ENCODE assay signal across 2 cellular contexts in the genomic region with DNA sequence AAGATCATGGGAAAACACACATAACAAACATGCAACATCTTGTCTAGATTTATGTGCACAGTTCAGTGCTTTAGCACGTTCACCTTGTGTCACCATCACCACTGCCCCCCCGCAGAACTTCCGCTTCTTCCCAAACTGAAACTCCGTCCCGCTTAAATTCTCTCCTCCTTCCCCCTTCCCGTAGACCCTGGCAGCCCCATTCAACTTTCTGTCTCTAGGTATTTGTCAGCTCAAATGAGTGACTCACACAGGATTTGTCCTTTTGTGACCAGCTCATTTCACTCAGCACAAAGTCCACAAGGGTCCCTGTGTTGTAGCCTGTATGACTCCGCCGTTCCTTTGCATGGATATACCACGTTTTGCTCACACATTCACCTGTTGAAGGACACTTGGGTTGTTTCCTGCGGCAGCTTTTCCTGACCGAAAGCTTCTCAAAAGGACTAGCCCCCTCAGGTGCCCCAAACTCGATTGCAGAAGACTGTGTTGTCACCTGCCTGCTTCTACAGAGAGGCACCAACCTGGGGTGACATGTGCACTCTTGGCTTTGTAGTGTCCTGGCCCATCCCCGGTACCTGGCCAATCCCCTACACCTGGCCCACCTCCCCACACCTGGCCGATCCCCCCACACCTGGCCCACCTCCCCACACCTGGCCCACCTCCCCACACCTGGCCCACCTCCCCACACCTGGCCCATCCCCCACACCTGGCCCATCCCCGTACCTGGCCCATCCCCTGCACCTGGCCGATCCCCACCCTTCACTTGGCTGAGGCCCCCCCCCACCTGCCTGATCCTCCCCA.
TF ChIP-seq lines count a peak whose summit lies in the region.

No MANE protein-coding gene starts in this region.

TF ChIP-seq in IMR-90, 13 proteins besides CTCF, POLR2A, EP300 and RAD21:
- TF ChIP-seq MAZ (IDR thresholded peaks at IDR 0.05; ENCODE audit: borderline replicate concordance, low read depth, low read length) (no peak), CEBPB (IDR thresholded peaks at IDR 0.05; ENCODE audit: low read depth, low read length) (no peak), FOS (IDR thresholded peaks at IDR 0.05; ENCODE audit: low read depth, low read length) (no peak), NFE2L2 (IDR thresholded peaks at IDR 0.05; ENCODE audit: low read depth, low read length) (no peak)
- TF ChIP-seq, protein P1, sequence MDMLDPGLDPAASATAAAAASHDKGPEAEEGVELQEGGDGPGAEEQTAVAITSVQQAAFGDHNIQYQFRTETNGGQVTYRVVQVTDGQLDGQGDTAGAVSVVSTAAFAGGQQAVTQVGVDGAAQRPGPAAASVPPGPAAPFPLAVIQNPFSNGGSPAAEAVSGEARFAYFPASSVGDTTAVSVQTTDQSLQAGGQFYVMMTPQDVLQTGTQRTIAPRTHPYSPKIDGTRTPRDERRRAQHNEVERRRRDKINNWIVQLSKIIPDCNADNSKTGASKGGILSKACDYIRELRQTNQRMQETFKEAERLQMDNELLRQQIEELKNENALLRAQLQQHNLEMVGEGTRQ (IDR thresholded peaks at IDR 0.05; ENCODE audit: low read depth, low read length), result no peak

TF ChIP-seq in H1, 55 proteins besides CTCF, POLR2A, EP300 and RAD21:
- TF ChIP-seq RBBP5 (IDR thresholded peaks at IDR 0.05; ENCODE audit: borderline replicate concordance, low read depth, low read length) (no peak), SIX5 (IDR thresholded peaks at IDR 0.05; ENCODE audit: low read depth, low read length) (no peak), RNF2 (IDR thresholded peaks at IDR 0.05; ENCODE audit: borderline replicate concordance, low read depth, low read length, missing control alignments, poor library complexity, severe bottlenecking) (no peak), MAFK (IDR thresholded peaks at IDR 0.05; ENCODE audit: low read depth, low read length) (no peak), YY1 (IDR thresholded peaks at IDR 0.05; ENCODE audit: low read depth, low read length) (no peak), NANOG (IDR thresholded peaks at IDR 0.05; ENCODE audit: insufficient read depth, low read depth, low read length, poor library complexity, severe bottlenecking) (no peak), NRF1 (IDR thresholded peaks at IDR 0.05; ENCODE audit: low read depth, low read length) (no peak), CREB1 (IDR thresholded peaks at IDR 0.05) (no peak), ATF2 (IDR thresholded peaks at IDR 0.05; ENCODE audit: low read length) (no peak), BRCA1 (IDR thresholded peaks at IDR 0.05; ENCODE audit: low read depth, low read length) (no peak), TAF1 (IDR thresholded peaks at IDR 0.05; ENCODE audit: low read depth, low read length) (no peak), HDAC6 (IDR thresholded peaks at IDR 0.05; ENCODE audit: low read depth, low read length) (no peak), HDAC2 (IDR thresholded peaks at IDR 0.05; ENCODE audit: borderline replicate concordance in 1 of 2, low read depth in 2 of 2, low read length in 2 of 2) (no peak), MAX (IDR thresholded peaks at IDR 0.05) (no peak), RFX5 (IDR thresholded peaks at IDR 0.05; ENCODE audit: borderline replicate concordance, low read depth, low read length) (no peak), SRF (IDR thresholded peaks at IDR 0.05; ENCODE audit: low read depth, low read length) (no peak), TEAD4 (IDR thresholded peaks at IDR 0.05; ENCODE audit: low read depth, low read length) (no peak), BCL11A (IDR thresholded peaks at IDR 0.05; ENCODE audit: low read depth in 2 of 2, low read length in 2 of 2) (no peak), CBX5 (IDR thresholded peaks at IDR 0.05; ENCODE audit: low read depth, low read length) (no peak)
